24 cellular contexts compared by ENCODE assay signal in genomic region chr13:47632311-47632710, GRCh38.
"Had no signal": no experiment of that assay in that cellular context is flagged by ENCODE, and none has a peak within 500 bp of the region (broad histone marks: within the 10 kb centered on the region; RNA-seq: fewer than 3 reads in every experiment).

No MANE protein-coding gene starts in this region.

- H3K27me3 ChIP-seq: gastrocnemius medialis, stomach, upper lobe of right lung had no signal

- FAIRE-seq: bronchial epithelial cell, TTC549 had no signal

- H3K9me3 ChIP-seq: gastrocnemius medialis, upper lobe of right lung had no signal

- H3K4me1 ChIP-seq: gastrocnemius medialis, heart left ventricle, stomach, upper lobe of right lung had no signal

- ATAC-seq: esophagus mucosa; gastrocnemius medialis; heart left ventricle; natural killer cell; stimulated activated effector memory CD8-positive, alpha-beta T cell treated with anti-CD3 and anti-CD28 coated beads, Interleukin-12 subunit alpha, Interleukin-12 subunit beta, amount 100 ng/mL, for 72 hours; upper lobe of right lung had no signal

- H3K36me3 ChIP-seq: gastrocnemius medialis, heart left ventricle, stomach, upper lobe of right lung had no signal

- H3K4me3 Mint-ChIP-seq: activated B cell treated with CpG ODN at 0.5 μM for 24 hours; activated CD4-positive, alpha-beta memory T cell treated with anti-CD3 and anti-CD28 coated beads for 36 hours; activated naive CD8-positive, alpha-beta T cell; activated T-helper 1 cell treated with anti-CD3 and anti-CD28 coated beads, Interleukin-12 subunit alpha, Interleukin-12 subunit beta, Interleukin-2, Interleukin-4 antibody, amounts not matched to agents 30 ng/mL and 10 ng/mL and 1 ng/mL, durations not matched to agents 14 hours and 24 hours and 36 hours; immature natural killer cell; memory B cell; natural killer cell; stimulated activated effector memory CD8-positive, alpha-beta T cell treated with anti-CD3 and anti-CD28 coated beads, Interleukin-12 subunit alpha, Interleukin-12 subunit beta, amount 100 ng/mL, for 72 hours; T-helper 2 cell treated with Interferon-gamma antibody and Interleukin-4, amounts not matched to agents 5 μg/mL and 100 μg/mL, for 36 hours had no signal

- H3K27ac ChIP-seq: gastrocnemius medialis, heart left ventricle, stomach, upper lobe of right lung had no signal

- DNase-seq: activated B cell treated with CpG ODN at 0.5 μM for 24 hours; activated CD4-positive, alpha-beta memory T cell treated with anti-CD3 and anti-CD28 coated beads for 36 hours; activated CD4-positive, alpha-beta T cell treated with anti-CD3 and anti-CD28 coated beads for 4 hours; activated gamma-delta T cell treated with Interleukin-2 at 50 U/mL for 16 hours; activated T-cell treated with anti-CD3 and anti-CD28 coated beads for 4 hours; cerebellar nuclear complex; cortex of kidney; effector CD4-positive, alpha-beta T cell; gastrocnemius medialis; heart left ventricle; immature natural killer cell; natural killer cell; nucleus accumbens; posterior cingulate gyrus; stomach; upper lobe of right lung had no signal

- H3K9me3 Mint-ChIP-seq: activated CD4-positive, alpha-beta memory T cell treated with anti-CD3 and anti-CD28 coated beads for 36 hours had no signal

- H3K27ac Mint-ChIP-seq: activated B cell treated with CpG ODN at 0.5 μM for 24 hours; activated CD4-positive, alpha-beta memory T cell treated with anti-CD3 and anti-CD28 coated beads for 36 hours; activated naive CD8-positive, alpha-beta T cell; activated T-helper 1 cell treated with anti-CD3 and anti-CD28 coated beads, Interleukin-12 subunit alpha, Interleukin-12 subunit beta, Interleukin-2, Interleukin-4 antibody, amounts not matched to agents 30 ng/mL and 10 ng/mL and 1 ng/mL, durations not matched to agents 14 hours and 24 hours and 36 hours; immature natural killer cell; memory B cell; natural killer cell; stimulated activated effector memory CD8-positive, alpha-beta T cell treated with anti-CD3 and anti-CD28 coated beads, Interleukin-12 subunit alpha, Interleukin-12 subunit beta, amount 100 ng/mL, for 72 hours; T-helper 2 cell treated with Interferon-gamma antibody and Interleukin-4, amounts not matched to agents 5 μg/mL and 100 μg/mL, for 36 hours had no signal

- H3K4me3 ChIP-seq: gastrocnemius medialis, heart left ventricle, stomach, upper lobe of right lung had no signal

- H3K27me3 Mint-ChIP-seq: activated CD4-positive, alpha-beta memory T cell treated with anti-CD3 and anti-CD28 coated beads for 36 hours had no signal

- H3K4me1 Mint-ChIP-seq: activated B cell treated with CpG ODN at 0.5 μM for 24 hours; immature natural killer cell; memory B cell; natural killer cell; stimulated activated effector memory CD8-positive, alpha-beta T cell treated with anti-CD3 and anti-CD28 coated beads, Interleukin-12 subunit alpha, Interleukin-12 subunit beta, amount 100 ng/mL, for 72 hours had no signal

- H3K36me3 Mint-ChIP-seq: activated CD4-positive, alpha-beta memory T cell treated with anti-CD3 and anti-CD28 coated beads for 36 hours; activated naive CD8-positive, alpha-beta T cell; immature natural killer cell; memory B cell; natural killer cell; stimulated activated effector memory CD8-positive, alpha-beta T cell treated with anti-CD3 and anti-CD28 coated beads, Interleukin-12 subunit alpha, Interleukin-12 subunit beta, amount 100 ng/mL, for 72 hours had no signal
